Comparison of ENCODE assay signal across 8 cellular contexts in the genomic region with DNA sequence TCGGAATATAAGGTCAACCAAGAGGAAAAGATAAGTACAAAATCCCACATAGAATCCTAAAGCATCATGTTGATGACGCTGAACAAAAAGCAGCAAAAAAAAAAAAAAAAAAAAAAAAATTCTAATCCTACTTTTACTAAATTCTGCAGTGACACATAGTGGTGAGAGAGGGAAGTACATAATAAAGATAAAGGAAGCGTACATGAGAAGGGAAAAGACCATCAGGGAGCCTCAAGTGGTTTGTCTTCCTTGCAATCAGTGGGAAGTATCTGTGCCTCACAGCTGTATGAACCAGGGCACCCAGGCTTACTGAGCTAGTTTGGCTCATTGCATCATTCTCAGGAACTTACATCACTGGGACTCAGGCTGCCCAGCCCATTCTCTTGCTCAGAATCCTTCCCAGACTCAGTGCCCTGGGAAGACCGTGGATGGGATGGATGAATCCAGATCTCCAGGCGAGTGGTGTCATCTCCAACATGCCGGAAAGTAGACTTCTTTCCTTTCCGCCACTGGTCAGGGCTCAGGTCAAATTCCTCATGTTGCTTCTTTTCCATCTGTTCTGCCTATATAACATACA. TPM values are rescaled to one million over a fixed set of nuclear protein-coding genes. Genes with fewer than 3 reads are reported as not detected.
DNase-seq lines count a peak whose midpoint lies in the region; ATAC-seq, FAIRE-seq and TF ChIP-seq lines count a peak whose summit lies in the region.

No MANE protein-coding gene starts in this region.

- no peak for ATAC-seq in GM21423 (IDR thresholded peaks at IDR 0.05; ENCODE audit: unreplicated experiment)

- H3K4me3 ChIP-seq in BE2C (ENCODE audit: low read depth, low read length) (no peak overlapping the region), sigmoid colon (no peak overlapping the region)

- H3K9me3 ChIP-seq in BE2C (no peaks in the 10 kb centered on the region), sigmoid colon (no peaks in the 10 kb centered on the region)

- H3K27ac ChIP-seq in sigmoid colon, result peak overlapping the region; percentile 36 to 47 (median 42)

- TF ChIP-seq CTCF in BE2C (IDR thresholded peaks at IDR 0.05; ENCODE audit: low read depth, low read length), result peak; percentile 37
- peak; percentile 47 to 59 (median 51) for TF ChIP-seq CTCF in sigmoid colon (IDR thresholded peaks at IDR 0.05)

- TF ChIP-seq POLR2A in GM12892 (IDR thresholded peaks at IDR 0.05; ENCODE audit: low read depth, low read length) (no peak), sigmoid colon (IDR thresholded peaks at IDR 0.05) (no peak)

- WGBS in sigmoid colon, 2 donors, result 65 to 66% methylated on average over 7 of the region's 7 CpGs

- H3K36me3 ChIP-seq in BE2C (peaks cover 10% of the 10 kb centered on the region), sigmoid colon (peaks cover 9 to 68% (median 26%) of the 10 kb centered on the region in 4 donors)

- no peaks in the 10 kb centered on the region for H3K27me3 ChIP-seq in BE2C
- H3K27me3 ChIP-seq in sigmoid colon, result no peaks in the 10 kb centered on the region

- TF ChIP-seq EP300 in sigmoid colon (IDR thresholded peaks at IDR 0.05), result no peak

- H3K4me1 ChIP-seq in BE2C (no peaks in the 10 kb centered on the region), sigmoid colon (no peaks in the 10 kb centered on the region)

- peak; percentile 78 for FAIRE-seq in GM12892 (lab: Jason Lieb, UNC)

- DNase-seq in BE2C, result no peak
- no peak for DNase-seq in GM12892 (ENCODE audit: insufficient read length)
- peak; percentile 55 for DNase-seq in NCI-H748 (lab: John Stamatoyannopoulos, UW; ENCODE audit: unreplicated experiment)
- DNase-seq in amniotic stem cell (lab: John Stamatoyannopoulos, UW), result peak; percentile 46
- peak; percentile 51 for DNase-seq in hepatic stellate cell (ENCODE audit: low spot score)
- DNase-seq in sigmoid colon, result no peak
- no peak for DNase-seq in stimulated activated CD4-positive, alpha-beta T cell treated with anti-CD3 and anti-CD28 coated beads, Interleukin-4, amount 100 ng/mL, for 24 hours

- intact Hi-C loops in sigmoid colon (cut with DNase I), result loop anchor here (2.0 to 5.0 kb wide), 3 partner anchors 35 to 228 kb away; a partner anchor contains a TSS

RNA-seq across cellular contexts. Expression of a gene that starts 21.2 kb away (rescaled TPM):
- 13.7 TPM for polyA plus RNA-seq in BE2C (2012; ENCODE audit: insufficient read depth, insufficient read length, low read depth)
- 20.9 TPM for polyA plus RNA-seq in GM12892 (2012; ENCODE audit: missing spikeins)
- 10 to 100 TPM; 21.4 to 38.8 (median 25.7) TPM for total RNA-seq in sigmoid colon
- 10 to 100 TPM; 11.1 to 23.9 (median 20.4) TPM for polyA plus RNA-seq in sigmoid colon

RNA-seq across cellular contexts. Expression of a gene that starts 21.4 kb away (rescaled TPM):
- polyA plus RNA-seq in BE2C (2012; ENCODE audit: insufficient read depth, insufficient read length, low read depth), result 3.6 TPM
- polyA plus RNA-seq in GM12892 (2012; ENCODE audit: missing spikeins), result 11.1 TPM
- total RNA-seq in sigmoid colon, result 10 to 100 TPM in 3 of 4 donors, 1 to 10 TPM in 1; 10.0 to 27.8 (median 13.9) TPM
- polyA plus RNA-seq in sigmoid colon, result 1 to 10 TPM; 2.4 to 8.7 (median 5.3) TPM

RNA-seq across cellular contexts. Expression of a gene that starts 53.9 kb away (rescaled TPM):
- polyA plus RNA-seq in BE2C (2012; ENCODE audit: insufficient read depth, insufficient read length, low read depth), result 64.6 TPM
- polyA plus RNA-seq in GM12892 (2012; ENCODE audit: missing spikeins), result 38.5 TPM
- 10 to 100 TPM; 21.9 to 56.3 (median 38.0) TPM for total RNA-seq in sigmoid colon
- polyA plus RNA-seq in sigmoid colon, result 10 to 100 TPM in 1 of 3 donors, 1 to 10 TPM in 2; 6.7 to 16.6 (median 9.0) TPM

RNA-seq across cellular contexts. Expression of a gene that starts 54.9 kb away (rescaled TPM):
- 53.6 TPM for polyA plus RNA-seq in BE2C (2012; ENCODE audit: insufficient read depth, insufficient read length, low read depth)
- 31.4 TPM for polyA plus RNA-seq in GM12892 (2012; ENCODE audit: missing spikeins)
- total RNA-seq in sigmoid colon, result 10 to 100 TPM; 25.5 to 79.8 (median 54.9) TPM
- 10 to 100 TPM in 2 of 3 donors, 1 to 10 TPM in 1; 6.2 to 43.9 (median 12.0) TPM for polyA plus RNA-seq in sigmoid colon

Comparison
In these comparisons a context has a peak if more than half of its experiments do, and no peak if none do; other contexts are left out.
1. DNase-seq: peak in NCI-H748 (single experiment), amniotic stem cell (single experiment) and hepatic stellate cell (single experiment); none in BE2C (single experiment), GM12892 (single experiment), sigmoid colon (single experiment) and stimulated activated CD4-positive, alpha-beta T cell treated with anti-CD3 and anti-CD28 coated beads, Interleukin-4, amount 100 ng/mL, for 24 hours (single experiment).